ENCODE assay signal across 18 cellular contexts in genomic region chr14:90755661-90756304, GRCh38.
A peak's percentile ranks its signal among the peaks of the same experiment; 100 is the strongest.
DNase-seq lines count a peak whose midpoint lies in the region; ATAC-seq and TF ChIP-seq lines count a peak whose summit lies in the region.
"Had no signal": no experiment of that assay in that cellular context is flagged by ENCODE, and none has a peak within 500 bp of the region (broad histone marks: within the 10 kb centered on the region; RNA-seq: fewer than 3 reads in every experiment).

No MANE protein-coding gene starts in this region.

- intact Hi-C loops in prostate gland (cut with DNase I): loop anchor here (5.0 kb wide), 2 partner anchors 58 to 453 kb away; no protein-coding TSS in a partner anchor
- intact Hi-C loops in mucosa of descending colon (cut with DNase I, micrococcal nuclease): loop anchor here in 1 of 2 donors (5.0 kb wide), 1 partner anchor 373 kb away; no protein-coding TSS in a partner anchor

- peaks cover 8% of the 10 kb centered on the region for H3K4me1 ChIP-seq in prostate gland (replicated peaks)
- peaks cover 6% of the 10 kb centered on the region for H3K4me1 ChIP-seq in mucosa of descending colon (ENCODE audit: low read depth)

- WGBS in prostate gland: 78% methylated on average over 4 of the region's 4 CpGs

- H3K4me3 Mint-ChIP-seq in IgD-negative memory B cell: no peak overlapping the region

- TF ChIP-seq POLR2A in prostate gland (IDR thresholded peaks at IDR 0.05): no peak

- no peaks in the 10 kb centered on the region for H3K9me3 Mint-ChIP-seq in IgD-negative memory B cell

- DNase-seq in EH (ENCODE audit: low read depth): peak; percentile 15
- DNase-seq in prostate gland (ENCODE audit: low spot score): peak; percentile 2
- no peak for DNase-seq in occipital lobe (lab: John Stamatoyannopoulos, UW)
- no peak for DNase-seq in mucosa of descending colon
- DNase-seq: activated naive CD4-positive, alpha-beta T cell treated with anti-CD3 and anti-CD28 coated beads, Interleukin-2, amount 50 U/mL, for 16 hours; AML-193; colonic mucosa; heart left ventricle; MV-4-11; naive thymus-derived CD8-positive, alpha-beta T cell; NCI-H1930; NCI-H524 treated with DMSO at 0.1 percent for 48 hours; testis had no signal

- no peak for TF ChIP-seq CTCF in prostate gland (IDR thresholded peaks at IDR 0.05)
- TF ChIP-seq CTCF in mucosa of descending colon (IDR thresholded peaks at IDR 0.05): no peak

- H3K9me3 ChIP-seq in prostate gland (no peaks in the 10 kb centered on the region), mucosa of descending colon (no peaks in the 10 kb centered on the region)
- H3K9me3 ChIP-seq: colonic mucosa, SJSA1, testis had no signal

- H3K27me3 Mint-ChIP-seq in IgD-negative memory B cell: no peaks in the 10 kb centered on the region

- H3K4me3 ChIP-seq in prostate gland (no peak overlapping the region), mucosa of descending colon (no peak overlapping the region)
- H3K4me3 ChIP-seq: colonic mucosa, heart left ventricle, SJSA1, testis had no signal

- peak overlapping the region in 2 of 3 donors; percentile 16 to 54 for H3K27ac Mint-ChIP-seq in IgD-negative memory B cell
- H3K27ac Mint-ChIP-seq: naive thymus-derived CD8-positive, alpha-beta T cell had no signal

- H3K4me1 Mint-ChIP-seq in IgD-negative memory B cell: peaks cover 11 to 15% (median 13%) of the 10 kb centered on the region in 3 donors

- no peaks in the 10 kb centered on the region for H3K36me3 Mint-ChIP-seq in IgD-negative memory B cell
- H3K36me3 Mint-ChIP-seq: naive thymus-derived CD8-positive, alpha-beta T cell had no signal

- H3K36me3 ChIP-seq in prostate gland: no peaks in the 10 kb centered on the region
- H3K36me3 ChIP-seq in mucosa of descending colon (ENCODE audit: low read depth): no peaks in the 10 kb centered on the region
- H3K36me3 ChIP-seq: colonic mucosa, heart left ventricle, SJSA1 had no signal

- H3K27me3 ChIP-seq in prostate gland (replicated peaks; ENCODE audit: insufficient read depth): no peaks in the 10 kb centered on the region
- H3K27me3 ChIP-seq: colonic mucosa, heart left ventricle, SJSA1, testis had no signal

- ATAC-seq in HG02678 (IDR thresholded peaks at IDR 0.05; ENCODE audit: unreplicated experiment) (no peak), mucosa of descending colon (no peak)
- ATAC-seq: heart left ventricle; HepG2; naive thymus-derived CD8-positive, alpha-beta T cell had no signal

- peak overlapping the region; percentile 57 for H3K27ac ChIP-seq in cingulate gyrus (ENCODE audit: low read depth, low read length)
- no peak overlapping the region for H3K27ac ChIP-seq in prostate gland
- H3K27ac ChIP-seq: colonic mucosa, SJSA1, testis had no signal

Comparison
In these comparisons a context has a peak if more than half of its experiments do, and no peak if none do; other contexts are left out.
1. DNase-seq: peak in EH (single experiment) and prostate gland (single experiment); none in occipital lobe (single experiment) and mucosa of descending colon (0 of 3).